In genomic region chr20:58965270-58966064, GRCh38 we compare ENCODE assay signal across 2 cellular contexts.
TF ChIP-seq lines count a peak whose summit lies in the region.

No MANE protein-coding gene starts in this region.

TF ChIP-seq in HepG2, 621 proteins besides CTCF, POLR2A, EP300 and RAD21:
- TF ChIP-seq SMAD3 (CRISPR knock-in tag; IDR thresholded peaks at IDR 0.05) (no peak), ZNF761 (CRISPR knock-in tag; conservative IDR thresholded peaks at IDR 0.05) (no peak), NCOR1 (IDR thresholded peaks at IDR 0.05; ENCODE audit: borderline replicate concordance, low read length) (no peak), SP5 (CRISPR knock-in tag; IDR thresholded peaks at IDR 0.05; ENCODE audit: borderline replicate concordance, low read depth) (no peak), PLRG1 (conservative IDR thresholded peaks at IDR 0.05) (no peak), PITX1 (CRISPR knock-in tag; IDR thresholded peaks at IDR 0.05) (no peak), ZNF670 (CRISPR knock-in tag; IDR thresholded peaks at IDR 0.05; ENCODE audit: borderline replicate concordance) (no peak), ZNF3 (CRISPR knock-in tag; IDR thresholded peaks at IDR 0.05) (no peak), NFKBIZ (CRISPR knock-in tag; IDR thresholded peaks at IDR 0.05) (no peak), CBFB (CRISPR knock-in tag; IDR thresholded peaks at IDR 0.05) (no peak), HMG20B (CRISPR knock-in tag; conservative IDR thresholded peaks at IDR 0.05) (no peak), ZNF567 (CRISPR knock-in tag; IDR thresholded peaks at IDR 0.05; ENCODE audit: borderline replicate concordance) (no peak)

TF ChIP-seq in endothelial cell of umbilical vein, 7 proteins besides CTCF, POLR2A, EP300 and RAD21:
- no peak for TF ChIP-seq EZH2 (IDR thresholded peaks at IDR 0.05; ENCODE audit: borderline replicate concordance, low read depth, low read length, severe bottlenecking)
- TF ChIP-seq FOS (IDR thresholded peaks at IDR 0.05; ENCODE audit: borderline replicate concordance, insufficient read depth, low read length), result no peak
- no peak for TF ChIP-seq JUN (IDR thresholded peaks at IDR 0.05; ENCODE audit: borderline replicate concordance, insufficient read depth, insufficient read length, low read depth)
